18 cellular contexts compared by ENCODE assay signal in genomic region chr10:62831346-62831745, GRCh38. TPM values are rescaled to one million over a fixed set of nuclear protein-coding genes. Genes with fewer than 3 reads are reported as not detected.
DNase-seq lines count a peak whose midpoint lies in the region; ATAC-seq and TF ChIP-seq lines count a peak whose summit lies in the region.
"Had no signal": no experiment of that assay in that cellular context is flagged by ENCODE, and none has a peak within 500 bp of the region (broad histone marks: within the 10 kb centered on the region; RNA-seq: fewer than 3 reads in every experiment).

No MANE protein-coding gene starts in this region.

- TF ChIP-seq CTCF in AG09309 (IDR thresholded peaks at IDR 0.05; ENCODE audit: control insufficient read depth, insufficient read depth, low read depth, low read length, missing control alignments) (no peak), HFFc6 (IDR thresholded peaks at IDR 0.05) (no peak)

- H3K4me3 Mint-ChIP-seq in HFFc6 = no peak overlapping the region
- H3K4me3 Mint-ChIP-seq: activated T-cell treated with anti-CD3 and anti-CD28 coated beads, Interleukin-2, amount 50 U/mL, for 24 hours had no signal

- no peak overlapping the region for H3K4me3 ChIP-seq in AG09309 (ENCODE audit: control insufficient read depth, low read depth, low read length)
- H3K4me3 ChIP-seq: adrenal gland, thyroid gland had no signal

- H3K27ac Mint-ChIP-seq in HFFc6 = no peak overlapping the region
- H3K27ac Mint-ChIP-seq: activated T-cell treated with anti-CD3 and anti-CD28 coated beads, Interleukin-2, amount 50 U/mL, for 24 hours had no signal

- peaks cover 6% of the 10 kb centered on the region for H3K27me3 Mint-ChIP-seq in HFFc6 (ENCODE audit: insufficient read depth)

- DNase-seq in AG09309 (ENCODE audit: low read depth) (peak; percentile 47), HFFc6 (peak; percentile 54), glomerular visceral epithelial cell (ENCODE audit: extremely low spot score) (peak; percentile 85), caudate nucleus (lab: John Stamatoyannopoulos, UW) (no peak), iPS-NIHi11 (ENCODE audit: low spot score) (no peak), NCI-H510A treated with DMSO at 0.1 percent for 48 hours (lab: John Stamatoyannopoulos, UW) (no peak), SIG-M5 treated with dmso at 0.1 percent for 504 hours (lab: John Stamatoyannopoulos, UW; ENCODE audit: unreplicated experiment) (no peak)
- DNase-seq: activated CD4-positive, alpha-beta T cell treated with anti-CD3 and anti-CD28 coated beads for 1 hour; activated T-cell treated with anti-CD3 and anti-CD28 coated beads, Interleukin-2, amount 50 U/mL, for 24 hours; dermis blood vessel endothelial cell; foreskin melanocyte; midbrain; NCI-H1105; stimulated activated CD4-positive, alpha-beta T cell treated with anti-CD3 and anti-CD28 coated beads, Interleukin-15, amount 100 ng/mL, for 24 hours; thyroid gland had no signal

- no peaks in the 10 kb centered on the region for H3K36me3 Mint-ChIP-seq in HFFc6 (ENCODE audit: low read depth)

- no peak overlapping the region for H3K27ac ChIP-seq in caudate nucleus (ENCODE audit: low read depth, low read length)
- H3K27ac ChIP-seq: adrenal gland, thyroid gland had no signal

- peaks cover 14% of the 10 kb centered on the region for H3K4me1 Mint-ChIP-seq in HFFc6 (ENCODE audit: low read depth)

- ATAC-seq in SK-N-SH treated with all-trans-retinoic acid at 6 μM for 48 hours = peak; percentile 63
- ATAC-seq: HepG2 had no signal

- peaks cover 4% of the 10 kb centered on the region; the same call in 1 of the 2 replicates for H3K9me3 Mint-ChIP-seq in HFFc6
- H3K9me3 Mint-ChIP-seq: activated T-cell treated with anti-CD3 and anti-CD28 coated beads, Interleukin-2, amount 50 U/mL, for 24 hours had no signal

TF ChIP-seq in SK-N-SH treated with all-trans-retinoic acid at 6 μM for 48 hours, 23 proteins besides CTCF, POLR2A, EP300 and RAD21:
- TF ChIP-seq ARNTL (CRISPR knock-in tag; IDR thresholded peaks at IDR 0.05; ENCODE audit: borderline replicate concordance, low read depth) = no peak
- TF ChIP-seq CREB5 (CRISPR knock-in tag; IDR thresholded peaks at IDR 0.05; ENCODE audit: low read depth) = no peak
- TF ChIP-seq SNAI2 (CRISPR knock-in tag; IDR thresholded peaks at IDR 0.05) = no peak
- TF ChIP-seq TCF4 (CRISPR knock-in tag; IDR thresholded peaks at IDR 0.05; ENCODE audit: borderline replicate concordance) = no peak
- no peak for TF ChIP-seq ZFP30 (CRISPR knock-in tag; IDR thresholded peaks at IDR 0.05)
- TF ChIP-seq CSDC2 (CRISPR knock-in tag; IDR thresholded peaks at IDR 0.05) = no peak
- TF ChIP-seq, protein P1, sequence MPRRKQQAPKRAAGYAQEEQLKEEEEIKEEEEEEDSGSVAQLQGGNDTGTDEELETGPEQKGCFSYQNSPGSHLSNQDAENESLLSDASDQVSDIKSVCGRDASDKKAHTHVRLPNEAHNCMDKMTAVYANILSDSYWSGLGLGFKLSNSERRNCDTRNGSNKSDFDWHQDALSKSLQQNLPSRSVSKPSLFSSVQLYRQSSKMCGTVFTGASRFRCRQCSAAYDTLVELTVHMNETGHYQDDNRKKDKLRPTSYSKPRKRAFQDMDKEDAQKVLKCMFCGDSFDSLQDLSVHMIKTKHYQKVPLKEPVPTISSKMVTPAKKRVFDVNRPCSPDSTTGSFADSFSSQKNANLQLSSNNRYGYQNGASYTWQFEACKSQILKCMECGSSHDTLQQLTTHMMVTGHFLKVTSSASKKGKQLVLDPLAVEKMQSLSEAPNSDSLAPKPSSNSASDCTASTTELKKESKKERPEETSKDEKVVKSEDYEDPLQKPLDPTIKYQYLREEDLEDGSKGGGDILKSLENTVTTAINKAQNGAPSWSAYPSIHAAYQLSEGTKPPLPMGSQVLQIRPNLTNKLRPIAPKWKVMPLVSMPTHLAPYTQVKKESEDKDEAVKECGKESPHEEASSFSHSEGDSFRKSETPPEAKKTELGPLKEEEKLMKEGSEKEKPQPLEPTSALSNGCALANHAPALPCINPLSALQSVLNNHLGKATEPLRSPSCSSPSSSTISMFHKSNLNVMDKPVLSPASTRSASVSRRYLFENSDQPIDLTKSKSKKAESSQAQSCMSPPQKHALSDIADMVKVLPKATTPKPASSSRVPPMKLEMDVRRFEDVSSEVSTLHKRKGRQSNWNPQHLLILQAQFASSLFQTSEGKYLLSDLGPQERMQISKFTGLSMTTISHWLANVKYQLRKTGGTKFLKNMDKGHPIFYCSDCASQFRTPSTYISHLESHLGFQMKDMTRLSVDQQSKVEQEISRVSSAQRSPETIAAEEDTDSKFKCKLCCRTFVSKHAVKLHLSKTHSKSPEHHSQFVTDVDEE (CRISPR knock-in tag; IDR thresholded peaks at IDR 0.05) = no peak
- TF ChIP-seq ESRRG (CRISPR knock-in tag; IDR thresholded peaks at IDR 0.05) = no peak
- no peak for TF ChIP-seq ZFP3 (CRISPR knock-in tag; IDR thresholded peaks at IDR 0.05)
- TF ChIP-seq ZNF565 (CRISPR knock-in tag; conservative IDR thresholded peaks at IDR 0.05; ENCODE audit: low read depth) = no peak
- TF ChIP-seq RARB (CRISPR knock-in tag; IDR thresholded peaks at IDR 0.05) = no peak
- TF ChIP-seq TOX (CRISPR knock-in tag; IDR thresholded peaks at IDR 0.05; ENCODE audit: borderline replicate concordance) = no peak

RNA-seq across cellular contexts. Expression of gene EGR2, which starts 15.2 kb away (rescaled TPM):
- total RNA-seq in HFFc6 (2021; fragmentation: NEBNext Ultra II Directional; extraction: Animal tissue kit (Norgen Biotek cat#: 25700)) = under 1 TPM; 0.13 to 0.64 (median 0.26) TPM

RNA-seq across cellular contexts. Expression of gene ADO, which starts 26.8 kb away (rescaled TPM):
- 10 to 100 TPM; 13.7 to 19.2 (median 16.5) TPM for total RNA-seq in HFFc6 (2021; fragmentation: NEBNext Ultra II Directional; extraction: Animal tissue kit (Norgen Biotek cat#: 25700))

Comparison
In these comparisons a context has a peak if more than half of its experiments do, and no peak if none do; other contexts are left out.
1. DNase-seq: peak in AG09309 (single experiment), HFFc6 (single experiment) and glomerular visceral epithelial cell (single experiment); none in caudate nucleus (0 of 61), iPS-NIHi11 (single experiment), NCI-H510A treated with DMSO at 0.1 percent for 48 hours (single experiment) and SIG-M5 treated with dmso at 0.1 percent for 504 hours (single experiment).